ENCODE assay signal across 8 cellular contexts in the genomic region with DNA sequence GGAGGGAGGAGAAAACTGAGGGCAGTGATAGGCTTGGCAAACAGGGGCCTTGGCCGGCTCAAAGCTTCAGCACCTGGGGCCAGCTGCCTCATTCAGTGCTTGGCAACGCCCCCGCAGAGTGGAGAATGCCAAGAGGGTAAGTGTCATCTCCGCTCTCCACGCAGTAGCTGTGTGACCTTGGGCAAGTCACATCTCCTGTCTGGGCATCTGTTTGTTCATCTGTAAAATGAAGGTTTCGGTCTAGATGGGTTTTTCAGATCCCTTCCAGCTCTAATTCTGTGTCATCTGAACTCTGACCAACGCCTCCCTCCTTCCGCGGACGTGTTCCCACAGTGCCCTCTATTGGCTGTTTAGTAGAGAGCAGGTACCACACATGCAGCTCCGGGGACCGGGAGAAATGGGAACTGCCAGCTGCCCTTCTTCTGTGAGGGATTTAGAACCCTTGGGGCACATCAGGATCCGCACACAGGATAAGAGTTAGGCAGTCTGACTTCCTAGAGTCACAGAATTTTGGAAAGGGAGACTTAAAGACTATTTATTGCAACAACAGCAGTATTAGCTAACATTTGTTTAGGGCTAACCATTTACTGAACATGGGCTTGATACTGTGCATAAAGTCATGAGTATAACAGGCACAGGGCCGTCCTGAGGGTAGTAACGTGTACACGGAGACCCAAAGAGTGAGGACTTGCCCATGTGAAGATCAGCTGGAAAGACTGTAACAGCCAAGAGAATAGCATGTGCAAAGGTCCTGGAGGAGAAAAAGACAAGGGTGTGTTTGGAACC. TPM values are rescaled to one million over a fixed set of nuclear protein-coding genes. Genes with fewer than 3 reads are reported as not detected.
DNase-seq lines count a peak whose midpoint lies in the region; ATAC-seq and TF ChIP-seq lines count a peak whose summit lies in the region.

No MANE protein-coding gene starts in this region.

- H3K36me3 ChIP-seq in kidney epithelial cell (ENCODE audit: control insufficient read depth, insufficient read depth, low read length) = no peaks in the 10 kb centered on the region

- H3K4me3 ChIP-seq in kidney epithelial cell (ENCODE audit: low read depth, low read length) = no peak overlapping the region

- intact Hi-C loops in CD14-positive monocyte (cut with micrococcal nuclease) = no loop called here

- peak; percentile 63 for ATAC-seq in GM18870 (IDR thresholded peaks at IDR 0.05; ENCODE audit: unreplicated experiment)
- ATAC-seq in stimulated activated effector memory CD8-positive, alpha-beta T cell treated with anti-CD3 and anti-CD28 coated beads, Interleukin-12 subunit alpha, Interleukin-12 subunit beta, amount 100 ng/mL, for 72 hours = peak; percentile 52
- no peak for ATAC-seq in HG03442 (IDR thresholded peaks at IDR 0.05; ENCODE audit: unreplicated experiment)

- no peak overlapping the region for H3K4me3 Mint-ChIP-seq in CD14-positive monocyte
- no peak overlapping the region for H3K4me3 Mint-ChIP-seq in brain
- no peak overlapping the region for H3K4me3 Mint-ChIP-seq in stimulated activated effector memory CD8-positive, alpha-beta T cell treated with anti-CD3 and anti-CD28 coated beads, Interleukin-12 subunit alpha, Interleukin-12 subunit beta, amount 100 ng/mL, for 72 hours

- H3K27me3 Mint-ChIP-seq in CD14-positive monocyte (ENCODE audit: low read depth in 3 of 3) = peaks cover 0 to 10% (median 5%) of the 10 kb centered on the region in 3 donors
- H3K27me3 Mint-ChIP-seq in brain = peaks cover 24% of the 10 kb centered on the region

- TF ChIP-seq CTCF in CD14-positive monocyte (IDR thresholded peaks at IDR 0.05) (peak; percentile 77), LNCAP (IDR thresholded peaks at IDR 0.05) (peak; percentile 88), brain (conservative IDR thresholded peaks at IDR 0.05) (peak; percentile 63 to 87), kidney epithelial cell (IDR thresholded peaks at IDR 0.05; ENCODE audit: insufficient read depth, low read length, poor library complexity, severe bottlenecking) (peak; percentile 83)

- DNase-seq in CD14-positive monocyte (ENCODE audit: low spot score) (peak; percentile 66), RPMI7951 (ENCODE audit: low read depth) (peak; percentile 45), kidney epithelial cell (ENCODE audit: low read depth) (no peak)
- DNase-seq in stimulated activated effector memory CD8-positive, alpha-beta T cell treated with anti-CD3 and anti-CD28 coated beads, Interleukin-12 subunit alpha, Interleukin-12 subunit beta, amount 100 ng/mL, for 72 hours (ENCODE audit: low spot score in 2 of 2) = peak in 1 of 2 donors; percentile 56

- H3K4me1 Mint-ChIP-seq in CD14-positive monocyte (no peaks in the 10 kb centered on the region), brain (no peaks in the 10 kb centered on the region)
- peaks cover 6% of the 10 kb centered on the region for H3K4me1 Mint-ChIP-seq in stimulated activated effector memory CD8-positive, alpha-beta T cell treated with anti-CD3 and anti-CD28 coated beads, Interleukin-12 subunit alpha, Interleukin-12 subunit beta, amount 100 ng/mL, for 72 hours

- H3K36me3 Mint-ChIP-seq in CD14-positive monocyte = no peaks in the 10 kb centered on the region
- no peaks in the 10 kb centered on the region for H3K36me3 Mint-ChIP-seq in brain
- H3K36me3 Mint-ChIP-seq in stimulated activated effector memory CD8-positive, alpha-beta T cell treated with anti-CD3 and anti-CD28 coated beads, Interleukin-12 subunit alpha, Interleukin-12 subunit beta, amount 100 ng/mL, for 72 hours = no peaks in the 10 kb centered on the region

- H3K9me3 Mint-ChIP-seq in CD14-positive monocyte = no peaks in the 10 kb centered on the region
- H3K9me3 Mint-ChIP-seq in brain = peaks cover 0 to 3% (median 0%) of the 10 kb centered on the region in 5 experiments
- H3K9me3 Mint-ChIP-seq in stimulated activated effector memory CD8-positive, alpha-beta T cell treated with anti-CD3 and anti-CD28 coated beads, Interleukin-12 subunit alpha, Interleukin-12 subunit beta, amount 100 ng/mL, for 72 hours = no peaks in the 10 kb centered on the region

- H3K27ac Mint-ChIP-seq in CD14-positive monocyte = no peak overlapping the region
- no peak overlapping the region for H3K27ac Mint-ChIP-seq in brain
- H3K27ac Mint-ChIP-seq in stimulated activated effector memory CD8-positive, alpha-beta T cell treated with anti-CD3 and anti-CD28 coated beads, Interleukin-12 subunit alpha, Interleukin-12 subunit beta, amount 100 ng/mL, for 72 hours = no peak overlapping the region

- H3K27me3 ChIP-seq in kidney epithelial cell (ENCODE audit: control insufficient read depth, insufficient read depth, low read length) = no peaks in the 10 kb centered on the region

RNA-seq across cellular contexts. Expression of gene GP2, which starts 26.8 kb away (rescaled TPM):
- not detected for polyA plus RNA-seq in CD14-positive monocyte
- total RNA-seq in RPMI7951 (2014; rRNA removed; shearing (Covaris generic)) = not detected in 2 replicates
- polyA plus RNA-seq in brain (ENCODE audit: insufficient read depth, low read depth, low replicate concordance) = not detected
- total RNA-seq in kidney epithelial cell = not detected in 2 replicates

RNA-seq across cellular contexts. Expression of gene UMOD, which starts 52.0 kb away (rescaled TPM):
- polyA plus RNA-seq in CD14-positive monocyte = not detected
- total RNA-seq in RPMI7951 (2014; rRNA removed; shearing (Covaris generic)) = not detected in 2 replicates
- polyA plus RNA-seq in brain (ENCODE audit: insufficient read depth, low read depth, low replicate concordance) = not detected
- total RNA-seq in kidney epithelial cell = 0.07 TPM in 1 of 2 replicates, not detected in the other
